27 cellular contexts compared by ENCODE assay signal in genomic region chr2:239778861-239779591, GRCh38.
DNase-seq lines count a peak whose midpoint lies in the region; ATAC-seq and TF ChIP-seq lines count a peak whose summit lies in the region.
"Had no signal": no experiment of that assay in that cellular context is flagged by ENCODE, and none has a peak within 500 bp of the region (broad histone marks: within the 10 kb centered on the region; RNA-seq: fewer than 3 reads in every experiment).

No MANE protein-coding gene starts in this region.

- ATAC-seq in activated CD8-positive, alpha-beta memory T cell treated with anti-CD3 and anti-CD28 coated beads, Interleukin-2, amount 10 ng/mL, durations not matched to agents 7 days and 5 days, result no peak
- peak; percentile 15 for ATAC-seq in esophagus mucosa
- no peak for ATAC-seq in GM18520 (IDR thresholded peaks at IDR 0.05; ENCODE audit: unreplicated experiment)
- ATAC-seq: lower lobe of right lung; natural killer cell; stimulated activated effector memory CD8-positive, alpha-beta T cell treated with anti-CD3 and anti-CD28 coated beads, Interleukin-12 subunit alpha, Interleukin-12 subunit beta, amount 100 ng/mL, for 72 hours; T-cell had no signal

- CTCF ChIA-PET in activated CD8-positive, alpha-beta memory T cell treated with anti-CD3 and anti-CD28 coated beads, Interleukin-2, amount 10 ng/mL, durations not matched to agents 7 days and 5 days (lab: Charles Lee), result no interaction called here

- H3K4me3 ChIP-seq in spleen, result no peak overlapping the region
- H3K4me3 ChIP-seq: lower lobe of right lung, right atrium auricular region had no signal

- intact Hi-C loops in CD14-positive monocyte (cut with micrococcal nuclease), result no loop called here
- intact Hi-C loops in spleen (cut with DNase I; ENCODE audit: low total_unique reads), result no loop called here

- H3K36me3 Mint-ChIP-seq in activated CD8-positive, alpha-beta memory T cell treated with anti-CD3 and anti-CD28 coated beads, Interleukin-2, amount 10 ng/mL, durations not matched to agents 7 days and 5 days, result no peaks in the 10 kb centered on the region
- no peaks in the 10 kb centered on the region for H3K36me3 Mint-ChIP-seq in CD14-positive monocyte
- H3K36me3 Mint-ChIP-seq: brain; natural killer cell; stimulated activated effector memory CD8-positive, alpha-beta T cell treated with anti-CD3 and anti-CD28 coated beads, Interleukin-12 subunit alpha, Interleukin-12 subunit beta, amount 100 ng/mL, for 72 hours; T-cell had no signal

- no peak overlapping the region for H3K4me3 Mint-ChIP-seq in activated CD8-positive, alpha-beta memory T cell treated with anti-CD3 and anti-CD28 coated beads, Interleukin-2, amount 10 ng/mL, durations not matched to agents 7 days and 5 days
- H3K4me3 Mint-ChIP-seq in CD14-positive monocyte, result no peak overlapping the region
- H3K4me3 Mint-ChIP-seq: activated B cell treated with CpG ODN at 0.5 μM for 24 hours; brain; natural killer cell; stimulated activated effector memory CD8-positive, alpha-beta T cell treated with anti-CD3 and anti-CD28 coated beads, Interleukin-12 subunit alpha, Interleukin-12 subunit beta, amount 100 ng/mL, for 72 hours; T-cell had no signal

- no peak for TF ChIP-seq POLR2A in spleen (IDR thresholded peaks at IDR 0.05)

- 89 to 96% (median 93%) methylated on average over 15 of the region's 15 CpGs for WGBS in spleen, 5 donors

- no peaks in the 10 kb centered on the region for H3K9me3 Mint-ChIP-seq in activated CD8-positive, alpha-beta memory T cell treated with anti-CD3 and anti-CD28 coated beads, Interleukin-2, amount 10 ng/mL, durations not matched to agents 7 days and 5 days (ENCODE audit: low read depth)
- peaks cover 0 to 15% (median 11%) of the 10 kb centered on the region in 7 donors for H3K9me3 Mint-ChIP-seq in CD14-positive monocyte
- H3K9me3 Mint-ChIP-seq: natural killer cell; stimulated activated effector memory CD8-positive, alpha-beta T cell treated with anti-CD3 and anti-CD28 coated beads, Interleukin-12 subunit alpha, Interleukin-12 subunit beta, amount 100 ng/mL, for 72 hours had no signal

- no peaks in the 10 kb centered on the region for H3K4me1 Mint-ChIP-seq in activated CD8-positive, alpha-beta memory T cell treated with anti-CD3 and anti-CD28 coated beads, Interleukin-2, amount 10 ng/mL, durations not matched to agents 7 days and 5 days
- no peaks in the 10 kb centered on the region for H3K4me1 Mint-ChIP-seq in CD14-positive monocyte
- H3K4me1 Mint-ChIP-seq: natural killer cell; stimulated activated effector memory CD8-positive, alpha-beta T cell treated with anti-CD3 and anti-CD28 coated beads, Interleukin-12 subunit alpha, Interleukin-12 subunit beta, amount 100 ng/mL, for 72 hours; T-cell had no signal

- peaks cover 0 to 12% (median 0%) of the 10 kb centered on the region in 8 donors for H3K9me3 ChIP-seq in spleen
- H3K9me3 ChIP-seq: lower lobe of right lung had no signal

- H3K27me3 Mint-ChIP-seq in activated CD8-positive, alpha-beta memory T cell treated with anti-CD3 and anti-CD28 coated beads, Interleukin-2, amount 10 ng/mL, durations not matched to agents 7 days and 5 days, result peaks cover 8% of the 10 kb centered on the region
- H3K27me3 Mint-ChIP-seq in CD14-positive monocyte (ENCODE audit: low read depth in 3 of 3), result peaks cover 11 to 29% (median 20%) of the 10 kb centered on the region in 3 donors

- no peak overlapping the region for H3K27ac ChIP-seq in spleen
- H3K27ac ChIP-seq: lower lobe of right lung, parathyroid adenoma, right atrium auricular region had no signal

- H3K4me1 ChIP-seq in spleen, result peaks cover 0 to 21% (median 4%) of the 10 kb centered on the region in 6 donors
- H3K4me1 ChIP-seq: lower lobe of right lung, parathyroid adenoma, right atrium auricular region had no signal

- DNase-seq in activated CD8-positive, alpha-beta memory T cell treated with anti-CD3 and anti-CD28 coated beads, Interleukin-2, amount 10 ng/mL, durations not matched to agents 7 days and 5 days, result peak; percentile 27
- no peak for DNase-seq in activated CD8-positive, alpha-beta memory T cell treated with anti-CD3 and anti-CD28 coated beads, Interleukin-2, amount 50 U/mL, for 4 hours
- DNase-seq in CD14-positive monocyte (ENCODE audit: low spot score) (peak; percentile 31), spleen (peak; percentile 55), NCI-H510A (lab: John Stamatoyannopoulos, UW) (no peak), SIG-M5 treated with dmso at 0.1 percent for 504 hours (lab: John Stamatoyannopoulos, UW; ENCODE audit: unreplicated experiment) (no peak)
- DNase-seq: activated B cell treated with CpG ODN at 0.5 μM for 24 hours; activated CD4-positive, alpha-beta T cell treated with anti-CD3 and anti-CD28 coated beads, Interleukin-2, amount 50 U/mL, for 4 hours; activated gamma-delta T cell treated with Interleukin-2 at 50 U/mL for 16 hours; activated T-cell treated with anti-CD3 and anti-CD28 coated beads for 4 hours; AML-193; effector CD4-positive, alpha-beta T cell; HCEC 1CT; natural killer cell; NCI-H1092; NCI-H187 treated with DMSO at 0.1 percent for 48 hours; NCI-H526 treated with DMSO at 0.1 percent for 48 hours; stimulated activated CD4-positive, alpha-beta T cell treated with anti-CD3 and anti-CD28 coated beads, Interleukin-12 subunit alpha, Interleukin-12 subunit beta, amount 100 ng/mL, for 4 hours; stimulated activated CD4-positive, alpha-beta T cell treated with anti-CD3 and anti-CD28 coated beads, Interleukin-4, amount 100 ng/mL, for 24 hours had no signal

- TF ChIP-seq CTCF in CD14-positive monocyte (IDR thresholded peaks at IDR 0.05) (no peak), spleen (IDR thresholded peaks at IDR 0.05 in 8 of 11, conservative IDR thresholded peaks at IDR 0.05 in 3 of 11) (no peak)

- no peaks in the 10 kb centered on the region for H3K36me3 ChIP-seq in spleen
- H3K36me3 ChIP-seq: lower lobe of right lung, right atrium auricular region had no signal

- H3K27ac Mint-ChIP-seq in activated CD8-positive, alpha-beta memory T cell treated with anti-CD3 and anti-CD28 coated beads, Interleukin-2, amount 10 ng/mL, durations not matched to agents 7 days and 5 days, result no peak overlapping the region
- H3K27ac Mint-ChIP-seq in CD14-positive monocyte, result peak overlapping the region in 1 of 7 donors; percentile 58
- H3K27ac Mint-ChIP-seq: activated B cell treated with CpG ODN at 0.5 μM for 24 hours; brain; natural killer cell; stimulated activated effector memory CD8-positive, alpha-beta T cell treated with anti-CD3 and anti-CD28 coated beads, Interleukin-12 subunit alpha, Interleukin-12 subunit beta, amount 100 ng/mL, for 72 hours; T-cell had no signal

- peaks cover 0 to 54% (median 0%) of the 10 kb centered on the region in 7 donors for H3K27me3 ChIP-seq in spleen (replicated peaks in 1 of 7)
- H3K27me3 ChIP-seq: right atrium auricular region had no signal

Comparison
In these comparisons a context has a peak if more than half of its experiments do, and no peak if none do; other contexts are left out.
1. DNase-seq: peak in activated CD8-positive, alpha-beta memory T cell treated with anti-CD3 and anti-CD28 coated beads, Interleukin-2, amount 10 ng/mL, durations not matched to agents 7 days and 5 days (single experiment), CD14-positive monocyte (single experiment) and spleen (single experiment); none in activated CD8-positive, alpha-beta memory T cell treated with anti-CD3 and anti-CD28 coated beads, Interleukin-2, amount 50 U/mL, for 4 hours (single experiment), NCI-H510A (single experiment) and SIG-M5 treated with dmso at 0.1 percent for 504 hours (single experiment).